ENCODE assay signal across 21 cellular contexts in genomic region chr5:142411656-142412425, GRCh38.
DNase-seq lines count a peak whose midpoint lies in the region; ATAC-seq lines count a peak whose summit lies in the region.
"Had no signal": no experiment of that assay in that cellular context is flagged by ENCODE, and none has a peak within 500 bp of the region (broad histone marks: within the 10 kb centered on the region; RNA-seq: fewer than 3 reads in every experiment).

No MANE protein-coding gene starts in this region.

- H3K36me3 ChIP-seq in mesenchymal stem cell (ENCODE audit: control insufficient read depth in 1 of 2, insufficient read depth in 2 of 2, low read depth in 1 of 2, low read length in 2 of 2) = peaks cover 0 to 14% of the 10 kb centered on the region in 2 experiments
- H3K36me3 ChIP-seq: Peyer's patch, SJCRH30 had no signal

- no peak overlapping the region for H3K27ac ChIP-seq in mesenchymal stem cell (ENCODE audit: low read length, poor library complexity, severe bottlenecking)
- H3K27ac ChIP-seq: Peyer's patch, SJCRH30 had no signal

- ATAC-seq in stimulated activated memory B cell treated with anti-CD40 and anti-IgM and Interleukin-4, amounts not matched to agents 10 μg/mL and 1 μg/mL and 100 μg/mL, for 72 hours = peak; percentile 24
- no peak for ATAC-seq in HG02970 (IDR thresholded peaks at IDR 0.05; ENCODE audit: low FRiP score, unreplicated experiment)
- ATAC-seq in esophagus mucosa = no peak
- ATAC-seq: T-cell had no signal

- H2BK120ac ChIP-seq in mesenchymal stem cell (ENCODE audit: low read depth, low read length) = no peak overlapping the region

- no peak overlapping the region for H3K4me2 ChIP-seq in mesenchymal stem cell (ENCODE audit: low read length, poor library complexity, severe bottlenecking)

- no peak overlapping the region for H3K4ac ChIP-seq in mesenchymal stem cell (ENCODE audit: low read depth in 1 of 2, low read length in 2 of 2)

- WGBS in mesenchymal stem cell = 94% methylated on average over 2 of the region's 4 CpGs

- peak; percentile 69 for DNase-seq in D341Med (ENCODE audit: low spot score)
- DNase-seq in NCI-H82 (lab: John Stamatoyannopoulos, UW) = peak; percentile 93
- no peak for DNase-seq in mesenchymal stem cell
- no peak for DNase-seq in MV-4-11 (lab: John Stamatoyannopoulos, UW)
- DNase-seq: Caco-2; CD4-positive, alpha-beta memory T cell; DMS53; GDM1; GOT3; Karpas-422; NCI-H1417; NCI-H1694 treated with DMSO at 0.1 percent for 48 hours; NCI-H2227 treated with DMSO at 0.1 percent for 48 hours; NCI-H510A; NCI-H774; T-cell had no signal

- H3K9me3 Mint-ChIP-seq in stimulated activated memory B cell treated with anti-CD40 and anti-IgM and Interleukin-4, amounts not matched to agents 10 μg/mL and 1 μg/mL and 100 μg/mL, for 72 hours = no peaks in the 10 kb centered on the region
- H3K9me3 Mint-ChIP-seq: T-cell had no signal

- H2AK5ac ChIP-seq in mesenchymal stem cell (ENCODE audit: low read length, severe bottlenecking) = no peak overlapping the region

- H2BK15ac ChIP-seq in mesenchymal stem cell (ENCODE audit: low read depth, poor library complexity, severe bottlenecking) = no peak overlapping the region

- H3K36me3 Mint-ChIP-seq in stimulated activated memory B cell treated with anti-CD40 and anti-IgM and Interleukin-4, amounts not matched to agents 10 μg/mL and 1 μg/mL and 100 μg/mL, for 72 hours = no peaks in the 10 kb centered on the region
- H3K36me3 Mint-ChIP-seq: CD4-positive, alpha-beta memory T cell; T-cell had no signal

- H3K27me3 ChIP-seq in mesenchymal stem cell (ENCODE audit: control insufficient read depth in 1 of 2, insufficient read depth in 1 of 2, low read length in 2 of 2) = no peaks in the 10 kb centered on the region
- H3K27me3 ChIP-seq: Peyer's patch, SJCRH30 had no signal

- no peaks in the 10 kb centered on the region for H3K79me1 ChIP-seq in mesenchymal stem cell (replicated peaks; ENCODE audit: low read length, poor library complexity, severe bottlenecking)

- no peak overlapping the region for H2BK12ac ChIP-seq in mesenchymal stem cell (ENCODE audit: low read length in 2 of 2)

- no peak overlapping the region for H3K27ac Mint-ChIP-seq in stimulated activated memory B cell treated with anti-CD40 and anti-IgM and Interleukin-4, amounts not matched to agents 10 μg/mL and 1 μg/mL and 100 μg/mL, for 72 hours

- H3K23ac ChIP-seq in mesenchymal stem cell (ENCODE audit: low read length in 2 of 2) = no peak overlapping the region

- no peaks in the 10 kb centered on the region for H3K9me3 ChIP-seq in mesenchymal stem cell (ENCODE audit: control insufficient read depth, low read length)
- H3K9me3 ChIP-seq: Caco-2, Peyer's patch, SJCRH30 had no signal

- no peak overlapping the region for H3K4me3 ChIP-seq in mesenchymal stem cell (ENCODE audit: insufficient read depth in 1 of 2, low read depth in 1 of 2, low read length in 2 of 2)
- H3K4me3 ChIP-seq: Peyer's patch, SJCRH30 had no signal

- no peak overlapping the region for H3K9ac ChIP-seq in mesenchymal stem cell (ENCODE audit: low read length)

- peaks cover 18% of the 10 kb centered on the region for H3K27me3 Mint-ChIP-seq in stimulated activated memory B cell treated with anti-CD40 and anti-IgM and Interleukin-4, amounts not matched to agents 10 μg/mL and 1 μg/mL and 100 μg/mL, for 72 hours
- H3K27me3 Mint-ChIP-seq: CD4-positive, alpha-beta memory T cell; T-cell had no signal

- no peak overlapping the region for H3K14ac ChIP-seq in mesenchymal stem cell (ENCODE audit: low read length in 2 of 2)

- H4K8ac ChIP-seq in mesenchymal stem cell (ENCODE audit: low read length) = peak overlapping the region; percentile 4

- H3K4me1 ChIP-seq in mesenchymal stem cell (ENCODE audit: control insufficient read depth, insufficient read depth, low read depth, low read length) = peaks cover 10% of the 10 kb centered on the region
- H3K4me1 ChIP-seq: Caco-2, Peyer's patch had no signal

- H3K4me3 Mint-ChIP-seq in stimulated activated memory B cell treated with anti-CD40 and anti-IgM and Interleukin-4, amounts not matched to agents 10 μg/mL and 1 μg/mL and 100 μg/mL, for 72 hours = no peak overlapping the region
- H3K4me3 Mint-ChIP-seq: CD4-positive, alpha-beta memory T cell; T-cell had no signal

- no peaks in the 10 kb centered on the region for H3K4me1 Mint-ChIP-seq in stimulated activated memory B cell treated with anti-CD40 and anti-IgM and Interleukin-4, amounts not matched to agents 10 μg/mL and 1 μg/mL and 100 μg/mL, for 72 hours
- H3K4me1 Mint-ChIP-seq: T-cell had no signal

- no peak overlapping the region for H2AFZ ChIP-seq in mesenchymal stem cell (ENCODE audit: low read depth, low read length)

- peak overlapping the region in 1 of 2 experiments; percentile 73 for H3K18ac ChIP-seq in mesenchymal stem cell (ENCODE audit: low read depth in 1 of 2, low read length in 2 of 2)

- no peak overlapping the region for H2BK5ac ChIP-seq in mesenchymal stem cell (ENCODE audit: low read depth, low read length, poor library complexity, severe bottlenecking)

- H4K91ac ChIP-seq in mesenchymal stem cell (ENCODE audit: low read length) = no peak overlapping the region

Comparison
In these comparisons a context has a peak if more than half of its experiments do, and no peak if none do; other contexts are left out.
1. DNase-seq: peak in D341Med (single experiment) and NCI-H82 (single experiment); none in mesenchymal stem cell (single experiment) and MV-4-11 (single experiment).